In the genomic region with DNA sequence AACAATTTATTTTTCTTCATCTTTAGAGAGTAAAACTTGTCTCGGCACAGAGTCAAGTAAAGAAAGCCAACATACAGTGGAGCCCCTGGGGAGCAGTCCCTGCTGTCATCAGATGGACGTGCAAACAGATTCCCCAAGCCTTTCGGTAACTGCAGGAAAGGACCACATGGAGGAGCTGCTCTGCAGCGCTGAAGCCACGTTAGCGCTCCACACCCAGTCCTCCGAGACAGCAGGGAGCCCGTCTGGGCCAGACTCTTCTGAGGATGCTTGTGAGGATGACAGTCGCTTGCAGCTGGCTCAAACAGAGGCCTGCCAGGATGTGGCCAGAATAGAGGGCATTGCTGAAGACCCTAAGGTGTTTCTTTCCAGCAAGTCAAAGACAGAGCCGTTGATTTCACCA, we compare ENCODE assay signal across 9 cellular contexts.
DNase-seq lines count a peak whose midpoint lies in the region; ATAC-seq and TF ChIP-seq lines count a peak whose summit lies in the region.
"Had no signal": no experiment of that assay in that cellular context is flagged by ENCODE, and none has a peak within 500 bp of the region (broad histone marks: within the 10 kb centered on the region; RNA-seq: fewer than 3 reads in every experiment).

No MANE protein-coding gene starts in this region.

- H4K20me1 ChIP-seq in DND-41 (ENCODE audit: insufficient read depth, low read length) (no peaks in the 10 kb centered on the region; the same call in 1 of the 2 replicates), osteoblast (ENCODE audit: insufficient read depth, low read length) (no peaks in the 10 kb centered on the region)

- H3K9me3 ChIP-seq in DND-41 (ENCODE audit: insufficient read depth, low read length, severe bottlenecking): no peaks in the 10 kb centered on the region
- H3K9me3 ChIP-seq in Panc1 (ENCODE audit: control insufficient read depth, insufficient read depth, low read depth, low read length): no peaks in the 10 kb centered on the region
- H3K9me3 ChIP-seq in osteoblast (ENCODE audit: low read depth, low read length): no peaks in the 10 kb centered on the region

- H2AFZ ChIP-seq in DND-41 (ENCODE audit: low read depth, low read length): no peak overlapping the region
- H2AFZ ChIP-seq in osteoblast (ENCODE audit: low read length): peak overlapping the region; percentile 54

- TF ChIP-seq CTCF in DND-41 (IDR thresholded peaks at IDR 0.05; ENCODE audit: borderline replicate concordance, extremely low read depth, low read length, poor library complexity, severe bottlenecking) (peak; percentile 15), Panc1 (IDR thresholded peaks at IDR 0.05) (peak; percentile 67), foreskin fibroblast (IDR thresholded peaks at IDR 0.05; ENCODE audit: low read depth, low read length) (peak; percentile 52), osteoblast (IDR thresholded peaks at IDR 0.05; ENCODE audit: extremely low read depth, low read depth, low read length) (peak; percentile 64)

- H3K4me1 ChIP-seq in DND-41 (ENCODE audit: insufficient read depth, low read length) (no peaks in the 10 kb centered on the region), Panc1 (ENCODE audit: control insufficient read depth, insufficient read depth, low read length) (no peaks in the 10 kb centered on the region), osteoblast (ENCODE audit: insufficient read depth, low read length) (peaks cover 6% of the 10 kb centered on the region)

- peaks cover 71% of the 10 kb centered on the region for H3K36me3 ChIP-seq in DND-41 (ENCODE audit: insufficient read depth, low read length)
- H3K36me3 ChIP-seq in Panc1 (ENCODE audit: control insufficient read depth, insufficient read depth, low read length): peaks cover 10% of the 10 kb centered on the region
- H3K36me3 ChIP-seq in osteoblast (ENCODE audit: insufficient read depth, low read length): peaks cover 37% of the 10 kb centered on the region

- POLR2A ChIA-PET in Panc1 (lab: Charles Lee): no interaction called here

- CTCF ChIA-PET in Panc1 (lab: Charles Lee): interaction anchor here (0.5 to 0.6 kb wide), 2 partner anchors 113 to 635 kb away, joined by 3 read pairs; no protein-coding TSS in a partner anchor

- no peaks in the 10 kb centered on the region for H3K27me3 ChIP-seq in DND-41 (ENCODE audit: insufficient read depth, low read length, poor library complexity)
- H3K27me3 ChIP-seq in Panc1 (ENCODE audit: control insufficient read depth, insufficient read depth, low read length): no peaks in the 10 kb centered on the region
- no peaks in the 10 kb centered on the region for H3K27me3 ChIP-seq in osteoblast (ENCODE audit: insufficient read depth, low read length)

- no peak overlapping the region for H3K9ac ChIP-seq in DND-41 (ENCODE audit: low read depth, low read length)

- H3K4me3 ChIP-seq in DND-41 (ENCODE audit: low read depth in 1 of 2, low read length in 2 of 2): no peak overlapping the region
- H3K4me3 ChIP-seq in Panc1 (ENCODE audit: low read depth in 2 of 2, low read length in 2 of 2): no peak overlapping the region
- H3K4me3 ChIP-seq in foreskin fibroblast (ENCODE audit: low read depth in 1 of 2, low read length in 2 of 2): no peak overlapping the region
- no peak overlapping the region for H3K4me3 ChIP-seq in osteoblast (ENCODE audit: insufficient read depth, low read length)

- H3K27ac ChIP-seq in DND-41 (ENCODE audit: low read length): no peak overlapping the region
- no peak overlapping the region for H3K27ac ChIP-seq in Panc1 (ENCODE audit: low read length)
- peak overlapping the region; percentile 51 for H3K27ac ChIP-seq in osteoblast (ENCODE audit: low read depth, low read length)

- intact Hi-C loops in Panc1 (cut with micrococcal nuclease; ENCODE audit: unreplicated experiment): no loop called here

- H3K4me2 ChIP-seq in DND-41 (ENCODE audit: insufficient read depth, low read length) (no peak overlapping the region), osteoblast (ENCODE audit: insufficient read depth, low read length) (peak overlapping the region; percentile 17)

- in situ Hi-C loops in Panc1 (cut with HindIII; ENCODE audit: low pct_unique_long_range_greater_than_20kb, low sequenced_read_pairs): no loop called here

- no peak for DNase-seq in DND-41
- DNase-seq in Panc1 (ENCODE audit: low read depth, low spot score): no peak
- peak; percentile 62 to 78 for DNase-seq in foreskin fibroblast
- no peak for DNase-seq in osteoblast (ENCODE audit: insufficient read length, low spot score, missing footprints)
- DNase-seq in cortex of kidney (lab: John Stamatoyannopoulos, UW): no peak
- DNase-seq in T-helper 1 cell: no peak
- DNase-seq: NCI-H1417 treated with DMSO at 0.1 percent for 48 hours had no signal

- 0 out of 3 replicates have a peak, but pooled peaks have one; percentile 37 for ATAC-seq in DND-41 (ENCODE audit: insufficient read depth, low read depth)
- peak; percentile 88 for ATAC-seq in Panc1
- no peak for ATAC-seq in HG03139 (IDR thresholded peaks at IDR 0.05; ENCODE audit: unreplicated experiment)
- no peak for ATAC-seq in HG03196 (IDR thresholded peaks at IDR 0.05; ENCODE audit: unreplicated experiment)

- no peaks in the 10 kb centered on the region for H3K79me2 ChIP-seq in DND-41 (ENCODE audit: insufficient read depth, low read length)
- peaks cover 26% of the 10 kb centered on the region for H3K79me2 ChIP-seq in osteoblast (ENCODE audit: insufficient read depth, low read length)

- BruUV-seq in Panc1 (replicated peaks; lab: Mats Ljungman, UMichigan): no TSS peak

Comparison
In these comparisons a context has a peak if more than half of its experiments do, and no peak if none do; other contexts are left out.
1. ATAC-seq: peak in DND-41 (single experiment) and Panc1 (single experiment); none in HG03139 (single experiment) and HG03196 (single experiment).
2. DNase-seq: peak in foreskin fibroblast (2 of 2); none in DND-41 (single experiment), Panc1 (single experiment), osteoblast (single experiment), cortex of kidney (single experiment) and T-helper 1 cell (0 of 5).
3. CTCF ChIP-seq: peak in every context shown above with its lines; median percentile 67 in Panc1; 64 in osteoblast; 52 in foreskin fibroblast; 15 in DND-41.